ENCODE assay signal across 8 cellular contexts in the genomic region with DNA sequence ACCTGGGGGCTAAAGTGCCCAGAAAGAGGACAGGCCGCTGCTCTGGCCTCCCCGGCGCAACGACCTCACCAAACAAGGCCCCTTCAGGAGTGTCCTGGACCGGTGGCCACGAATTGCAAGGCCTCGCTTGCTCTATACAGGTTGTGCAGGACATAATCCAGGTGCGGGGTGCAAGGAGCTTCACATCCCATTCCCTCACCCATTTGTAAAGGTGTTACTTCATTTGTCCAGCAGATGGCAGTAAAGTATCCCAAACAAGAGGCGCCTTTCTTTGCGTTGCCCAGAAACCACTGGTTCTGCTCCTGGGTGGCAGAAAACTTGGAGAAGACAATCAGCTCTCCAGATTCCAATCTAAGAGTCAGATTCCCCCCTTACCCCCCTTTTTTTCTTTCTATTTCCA. TPM values are rescaled to one million over a fixed set of nuclear protein-coding genes. Genes with fewer than 3 reads are reported as not detected.
A peak's percentile ranks its signal among the peaks of the same experiment; 100 is the strongest.
DNase-seq lines count a peak whose midpoint lies in the region; ATAC-seq and TF ChIP-seq lines count a peak whose summit lies in the region.

No MANE protein-coding gene starts in this region.

- no TSS peak for BruUV-seq in Panc1 (replicated peaks; lab: Mats Ljungman, UMichigan)

- no peak overlapping the region for H3K27ac Mint-ChIP-seq in chondrocyte (ENCODE audit: unreplicated experiment)

- peaks cover 3% of the 10 kb centered on the region for H3K36me3 Mint-ChIP-seq in chondrocyte (ENCODE audit: low read depth)

- CTCF ChIA-PET in Panc1 (lab: Charles Lee): interaction anchor here (0.6 to 2.5 kb wide), 13 partner anchors 8 to 661 kb away, joined by 3 to 29 read pairs (median 3); no protein-coding TSS in a partner anchor

- no peak for TF ChIP-seq POLR2A in thyroid gland (IDR thresholded peaks at IDR 0.05)

- no peak overlapping the region for H3K4me3 Mint-ChIP-seq in chondrocyte (ENCODE audit: unreplicated experiment)

- H3K4me1 ChIP-seq in Panc1 (ENCODE audit: control insufficient read depth, insufficient read depth, low read length) (no peaks in the 10 kb centered on the region), thyroid gland (no peaks in the 10 kb centered on the region)

- WGBS in thyroid gland, 2 donors: 0 to 10% methylated on average over 4 to 9 of the region's 10 CpGs

- H3K4me3 ChIP-seq in Jurkat, Clone E6-1 (ENCODE audit: low read length): no peak overlapping the region
- H3K4me3 ChIP-seq in Panc1 (ENCODE audit: low read depth in 2 of 2, low read length in 2 of 2): no peak overlapping the region
- H3K4me3 ChIP-seq in thyroid gland (replicated peaks in 1 of 3): no peak overlapping the region

- TF ChIP-seq CTCF in Panc1 (IDR thresholded peaks at IDR 0.05) (peak; percentile 78), chondrocyte (IDR thresholded peaks at IDR 0.05) (peak; percentile 87), thyroid gland (IDR thresholded peaks at IDR 0.05) (peak; percentile 44 to 83 (median 70))

- intact Hi-C loops in Panc1 (cut with micrococcal nuclease; ENCODE audit: unreplicated experiment) (loop anchor here (1.0 to 2.0 kb wide), 2 partner anchors 182 to 222 kb away; no protein-coding TSS in a partner anchor), thyroid gland (cut with DNase I) (loop anchor here (5.0 to 10.0 kb wide), 3 partner anchors 124 to 222 kb away; no protein-coding TSS in a partner anchor)

- H3K36me3 ChIP-seq in Panc1 (ENCODE audit: control insufficient read depth, insufficient read depth, low read length) (no peaks in the 10 kb centered on the region), thyroid gland (no peaks in the 10 kb centered on the region)

- no peak overlapping the region for H3K27ac ChIP-seq in Panc1 (ENCODE audit: low read length)
- no peak overlapping the region for H3K27ac ChIP-seq in thyroid gland

- POLR2A ChIA-PET in Panc1 (lab: Charles Lee): interaction anchor here (0.6 kb wide), 2 partner anchors 28 to 102 kb away, joined by 7 to 10 read pairs; no protein-coding TSS in a partner anchor

- H3K27me3 Mint-ChIP-seq in chondrocyte (ENCODE audit: low read depth): peaks cover 31% of the 10 kb centered on the region

- peaks cover 10% of the 10 kb centered on the region for H3K9me3 Mint-ChIP-seq in chondrocyte (ENCODE audit: low read depth)

- ATAC-seq in Panc1: peak; percentile 80; the same call in 1 of the 2 replicates
- peak; percentile 97 for ATAC-seq in left lobe of liver

- no peaks in the 10 kb centered on the region; the same call in 1 of the 2 replicates for H3K27me3 ChIP-seq in Panc1 (ENCODE audit: control insufficient read depth, insufficient read depth, low read length)
- no peaks in the 10 kb centered on the region for H3K27me3 ChIP-seq in thyroid gland

- H3K4me1 Mint-ChIP-seq in chondrocyte (ENCODE audit: low read depth): peaks cover 25% of the 10 kb centered on the region

- H3K9me3 ChIP-seq in Panc1 (ENCODE audit: control insufficient read depth, insufficient read depth, low read depth, low read length) (no peaks in the 10 kb centered on the region), thyroid gland (no peaks in the 10 kb centered on the region)

- in situ Hi-C loops in Panc1 (cut with HindIII; ENCODE audit: low pct_unique_long_range_greater_than_20kb, low sequenced_read_pairs): loop anchor here (25.0 kb wide), 1 partner anchor 227 kb away; no protein-coding TSS in a partner anchor

- peak; percentile 67 for DNase-seq in activated effector memory CD4-positive, alpha-beta T cell treated with anti-CD3 and anti-CD28 coated beads, Interleukin-2, amount 50 U/mL, for 16 hours
- no peak for DNase-seq in activated effector memory CD4-positive, alpha-beta T cell treated with Interleukin-2 at 50 U/mL for 16 hours
- peak; percentile 71 for DNase-seq in Jurkat, Clone E6-1 (ENCODE audit: low read depth, low spot score)
- DNase-seq in Panc1 (ENCODE audit: low read depth, low spot score) (no peak), chondrocyte (ENCODE audit: low spot score) (no peak), left lobe of liver (ENCODE audit: low spot score) (no peak), thyroid gland (peak; percentile 30 to 37)
- DNase-seq in NK-92 treated with Interleukin-12 subunit alpha and Interleukin-12 subunit beta, amount 100 ng/mL, for 24 hours (lab: John Stamatoyannopoulos, UW): no peak

RNA-seq across cellular contexts. Expression of a gene that starts 35.9 kb away (rescaled TPM):
- 4.0 TPM for polyA plus RNA-seq in Jurkat, Clone E6-1 (2012; ENCODE audit: insufficient read depth, insufficient read length)
- 27.4 TPM for total RNA-seq in Panc1 (2021; ENCODE audit: unreplicated experiment)
- 31.9 TPM for polyA plus RNA-seq in Panc1 (2012; ENCODE audit: insufficient read length)
- total RNA-seq in chondrocyte: 32.9 to 35.1 TPM (median 35.0 TPM) in 3 replicates
- total RNA-seq in left lobe of liver: 3.5 TPM
- total RNA-seq in thyroid gland: 10 to 100 TPM in 3 of 4 donors, 1 to 10 TPM in 1; 8.6 to 53.3 (median 31.0) TPM

Comparison
In these comparisons a context has a peak if more than half of its experiments do, and no peak if none do; other contexts are left out.
1. DNase-seq: peak in activated effector memory CD4-positive, alpha-beta T cell treated with anti-CD3 and anti-CD28 coated beads, Interleukin-2, amount 50 U/mL, for 16 hours (single experiment), Jurkat, Clone E6-1 (single experiment) and thyroid gland (2 of 2); none in activated effector memory CD4-positive, alpha-beta T cell treated with Interleukin-2 at 50 U/mL for 16 hours (single experiment), Panc1 (single experiment), chondrocyte (single experiment), left lobe of liver (single experiment) and NK-92 treated with Interleukin-12 subunit alpha and Interleukin-12 subunit beta, amount 100 ng/mL, for 24 hours (single experiment).
2. Peak in every context shown above with its lines, with median percentiles within 50 percentile points of each other: CTCF ChIP-seq.